ENCODE assay signal across 1 cellular context in genomic region chr2:210445116-210445707, GRCh38.
TF ChIP-seq lines count a peak whose summit lies in the region.

No MANE protein-coding gene starts in this region.

TF ChIP-seq in HCT116, 20 proteins besides CTCF, POLR2A, EP300 and RAD21 (continued from another document):
- no peak for TF ChIP-seq REST (IDR thresholded peaks at IDR 0.05; ENCODE audit: low read depth)
- no peak for TF ChIP-seq SP1 (IDR thresholded peaks at IDR 0.05; ENCODE audit: low read depth)
- TF ChIP-seq, protein P1, sequence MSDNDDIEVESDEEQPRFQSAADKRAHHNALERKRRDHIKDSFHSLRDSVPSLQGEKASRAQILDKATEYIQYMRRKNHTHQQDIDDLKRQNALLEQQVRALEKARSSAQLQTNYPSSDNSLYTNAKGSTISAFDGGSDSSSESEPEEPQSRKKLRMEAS (IDR thresholded peaks at IDR 0.05): no peak
- no peak for TF ChIP-seq SRF (IDR thresholded peaks at IDR 0.05; ENCODE audit: low read depth)
TF ChIP-seq in HCT116: peak in this region for 0.
